Comparison of ENCODE assay signal across 10 cellular contexts in genomic region chr9:127707766-127708165, GRCh38. TPM values are rescaled to one million over a fixed set of nuclear protein-coding genes. Genes with fewer than 3 reads are reported as not detected.
DNase-seq lines count a peak whose midpoint lies in the region; ATAC-seq, FAIRE-seq and TF ChIP-seq lines count a peak whose summit lies in the region.
"Had no signal": no experiment of that assay in that cellular context is flagged by ENCODE, and none has a peak within 500 bp of the region (broad histone marks: within the 10 kb centered on the region; RNA-seq: fewer than 3 reads in every experiment).

No MANE protein-coding gene starts in this region.

- no peak overlapping the region for H3K18ac ChIP-seq in mesenchymal stem cell (ENCODE audit: low read depth in 1 of 2, low read length in 2 of 2)

- no peak overlapping the region for H2AFZ ChIP-seq in mesenchymal stem cell (ENCODE audit: low read depth, low read length)
- H2AFZ ChIP-seq: PC-9 had no signal

- peaks cover 2% of the 10 kb centered on the region for H3K79me1 ChIP-seq in mesenchymal stem cell (replicated peaks; ENCODE audit: low read length, poor library complexity, severe bottlenecking)

- H4K91ac ChIP-seq in mesenchymal stem cell (ENCODE audit: low read length), result no peak overlapping the region

- TF ChIP-seq CTCF in BE2C (IDR thresholded peaks at IDR 0.05; ENCODE audit: low read depth, low read length) (0 out of 2 replicates have a peak, but pooled peaks have one; percentile 5), colonic mucosa (IDR thresholded peaks at IDR 0.05) (no peak)

- peak; percentile 67 for FAIRE-seq in GM12892 (lab: Jason Lieb, UNC)

- no peak overlapping the region for H3K27ac ChIP-seq in colonic mucosa
- no peak overlapping the region for H3K27ac ChIP-seq in mesenchymal stem cell (ENCODE audit: low read length, poor library complexity, severe bottlenecking)
- H3K27ac ChIP-seq: PC-9 had no signal

- no peak overlapping the region for H4K8ac ChIP-seq in mesenchymal stem cell (ENCODE audit: low read length)

- H3K4me3 ChIP-seq in BE2C (ENCODE audit: low read depth, low read length) (no peak overlapping the region), colonic mucosa (no peak overlapping the region), mesenchymal stem cell (ENCODE audit: insufficient read depth in 1 of 2, low read depth in 1 of 2, low read length in 2 of 2) (no peak overlapping the region)
- H3K4me3 ChIP-seq: PC-9 had no signal

- no peak overlapping the region for H3K14ac ChIP-seq in mesenchymal stem cell (ENCODE audit: low read length in 2 of 2)

- no peak overlapping the region for H2AK5ac ChIP-seq in mesenchymal stem cell (ENCODE audit: low read length, severe bottlenecking)

- no peak for DNase-seq in BE2C
- no peak for DNase-seq in GM12892 (ENCODE audit: insufficient read length)
- peak; percentile 25 for DNase-seq in SHP77 treated with DMSO at 0.1 percent for 48 hours (lab: John Stamatoyannopoulos, UW)
- peak; percentile 41 for DNase-seq in colonic mucosa
- no peak for DNase-seq in mesenchymal stem cell
- no peak for DNase-seq in MV-4-11 (lab: John Stamatoyannopoulos, UW)
- DNase-seq: PC-9 had no signal

- H2BK12ac ChIP-seq in mesenchymal stem cell (ENCODE audit: low read length in 2 of 2), result no peak overlapping the region

- no peak overlapping the region for H2BK15ac ChIP-seq in mesenchymal stem cell (ENCODE audit: low read depth, poor library complexity, severe bottlenecking)

- intact Hi-C loops in colonic mucosa (cut with DNase I), result no loop called here

- H2BK5ac ChIP-seq in mesenchymal stem cell (ENCODE audit: low read depth, low read length, poor library complexity, severe bottlenecking), result no peak overlapping the region

- 66% methylated on average over 5 of the region's 5 CpGs for WGBS in mesenchymal stem cell

- H3K36me3 ChIP-seq in BE2C (no peaks in the 10 kb centered on the region; the same call in 1 of the 2 replicates), colonic mucosa (no peaks in the 10 kb centered on the region), mesenchymal stem cell (ENCODE audit: control insufficient read depth in 1 of 2, insufficient read depth in 2 of 2, low read depth in 1 of 2, low read length in 2 of 2) (peaks cover 0 to 14% of the 10 kb centered on the region in 2 experiments)

- no peak overlapping the region for H2BK120ac ChIP-seq in mesenchymal stem cell (ENCODE audit: low read depth, low read length)

- H3K4me1 ChIP-seq in BE2C (peaks cover 5% of the 10 kb centered on the region; the same call in 1 of the 2 replicates), colonic mucosa (no peaks in the 10 kb centered on the region), mesenchymal stem cell (ENCODE audit: control insufficient read depth, insufficient read depth, low read depth, low read length) (peaks cover 45% of the 10 kb centered on the region)

- ATAC-seq in HG03095 (IDR thresholded peaks at IDR 0.05; ENCODE audit: unreplicated experiment) (no peak), GM21576 (IDR thresholded peaks at IDR 0.05; ENCODE audit: unreplicated experiment) (no peak)

- TF ChIP-seq POLR2A in GM12892 (IDR thresholded peaks at IDR 0.05; ENCODE audit: low read depth, low read length), result no peak

- H3K9me3 ChIP-seq in BE2C (peaks cover 8% of the 10 kb centered on the region; the same call in 1 of the 2 replicates), colonic mucosa (no peaks in the 10 kb centered on the region), mesenchymal stem cell (ENCODE audit: control insufficient read depth, low read length) (no peaks in the 10 kb centered on the region)

- no peak overlapping the region for H3K23ac ChIP-seq in mesenchymal stem cell (ENCODE audit: low read length in 2 of 2)

- no peak overlapping the region for H3K4ac ChIP-seq in mesenchymal stem cell (ENCODE audit: low read depth in 1 of 2, low read length in 2 of 2)

- H3K9ac ChIP-seq in colonic mucosa (ENCODE audit: low read depth in 2 of 2, low read length in 2 of 2) (no peak overlapping the region), mesenchymal stem cell (ENCODE audit: low read length) (no peak overlapping the region)

- H3K27me3 ChIP-seq in BE2C (no peaks in the 10 kb centered on the region), colonic mucosa (no peaks in the 10 kb centered on the region), mesenchymal stem cell (ENCODE audit: control insufficient read depth in 1 of 2, insufficient read depth in 1 of 2, low read length in 2 of 2) (peaks cover 0 to 6% of the 10 kb centered on the region in 2 experiments)

- no peak overlapping the region for H3K4me2 ChIP-seq in mesenchymal stem cell (ENCODE audit: low read length, poor library complexity, severe bottlenecking)
- H3K4me2 ChIP-seq: PC-9 had no signal

RNA-seq across cellular contexts. Expression of gene CFAP157, which starts 1.0 kb away (rescaled TPM):
- polyA plus RNA-seq in BE2C (2012; ENCODE audit: insufficient read depth, insufficient read length, low read depth), result 5.2 TPM
- 0.25 TPM for polyA plus RNA-seq in GM12892 (2012; ENCODE audit: missing spikeins)
- total RNA-seq in colonic mucosa, result under 1 TPM in 1 of 2 donors, not detected in 1; 0.12 TPM
- not detected for polyA plus RNA-seq in mesenchymal stem cell (2013, experiment 1 of 2)
- polyA plus RNA-seq in mesenchymal stem cell (2013, experiment 2 of 2), result 0.03 TPM
- total RNA-seq: Daoy had no signal

RNA-seq across cellular contexts. Expression of gene PTRH1, which starts 7.7 kb away (rescaled TPM):
- polyA plus RNA-seq in BE2C (2012; ENCODE audit: insufficient read depth, insufficient read length, low read depth), result 33.7 TPM
- polyA plus RNA-seq in GM12892 (2012; ENCODE audit: missing spikeins), result 1.7 TPM
- total RNA-seq in colonic mucosa, result 10 to 100 TPM in 1 of 2 donors, 1 to 10 TPM in 1; 8.9 to 23.8 TPM
- polyA plus RNA-seq in mesenchymal stem cell (2013, experiment 1 of 2), result 12.3 TPM
- polyA plus RNA-seq in mesenchymal stem cell (2013, experiment 2 of 2), result 12.2 TPM

RNA-seq across cellular contexts. Expression of gene TTC16, which starts 8.1 kb away (rescaled TPM):
- 0.28 TPM for polyA plus RNA-seq in BE2C (2012; ENCODE audit: insufficient read depth, insufficient read length, low read depth)
- polyA plus RNA-seq in GM12892 (2012; ENCODE audit: missing spikeins), result not detected
- under 1 TPM; 0.05 to 0.07 TPM for total RNA-seq in colonic mucosa
- polyA plus RNA-seq in mesenchymal stem cell (2013, experiment 1 of 2), result not detected
- polyA plus RNA-seq in mesenchymal stem cell (2013, experiment 2 of 2), result not detected

RNA-seq across cellular contexts. Expression of gene TOR2A, which starts 27.3 kb away (rescaled TPM):
- polyA plus RNA-seq in BE2C (2012; ENCODE audit: insufficient read depth, insufficient read length, low read depth), result 33.8 TPM
- polyA plus RNA-seq in GM12892 (2012; ENCODE audit: missing spikeins), result 4.7 TPM
- 10 to 100 TPM; 25.8 to 29.8 TPM for total RNA-seq in colonic mucosa
- polyA plus RNA-seq in mesenchymal stem cell (2013, experiment 1 of 2), result 16.9 TPM
- 16.5 TPM for polyA plus RNA-seq in mesenchymal stem cell (2013, experiment 2 of 2)

Comparison
In these comparisons a context has a peak if more than half of its experiments do, and no peak if none do; other contexts are left out.
1. DNase-seq: peak in SHP77 treated with DMSO at 0.1 percent for 48 hours (single experiment) and colonic mucosa (single experiment); none in BE2C (single experiment), GM12892 (single experiment), mesenchymal stem cell (single experiment) and MV-4-11 (single experiment).